ENCODE assay signal across 12 cellular contexts in the genomic region with DNA sequence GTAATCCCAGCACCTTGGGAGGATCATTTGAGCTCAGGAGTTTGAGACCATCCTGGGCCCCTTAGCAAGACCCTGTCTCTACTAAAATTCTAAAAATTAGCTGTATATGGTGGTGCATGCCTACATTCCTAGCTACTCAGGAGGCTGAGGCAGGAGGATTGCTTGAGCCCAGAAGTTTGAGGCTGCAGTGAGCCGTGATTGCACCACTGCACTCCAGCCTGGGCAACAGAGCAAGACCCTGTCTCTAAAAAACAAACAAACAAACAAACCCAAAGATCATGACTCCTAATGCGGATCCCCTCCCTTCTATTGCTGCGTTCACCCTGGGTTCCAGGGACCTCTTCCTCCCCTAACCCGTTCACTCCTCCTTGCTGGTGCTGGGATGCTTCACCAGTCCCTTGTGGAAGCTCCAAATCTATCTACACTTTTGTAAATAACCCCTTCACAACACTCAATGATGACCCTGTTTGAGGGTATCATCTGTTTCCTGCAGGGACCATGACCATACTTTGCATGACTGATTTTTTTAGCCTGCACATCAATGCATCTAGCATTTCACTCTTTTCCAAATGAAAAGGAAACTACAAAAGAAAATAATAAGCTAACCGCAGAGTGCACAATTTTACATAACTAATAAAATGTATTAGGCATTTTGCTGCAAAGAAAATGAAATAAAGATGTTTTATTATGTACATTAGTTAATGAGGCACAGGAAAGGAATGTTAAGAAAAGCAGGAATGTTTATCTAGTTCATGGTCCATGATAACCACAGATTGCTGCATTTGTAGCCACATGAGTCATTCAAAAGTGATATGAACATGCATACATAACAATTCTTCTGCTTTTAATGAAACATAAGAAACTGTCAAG. TPM values are rescaled to one million over a fixed set of nuclear protein-coding genes. Genes with fewer than 3 reads are reported as not detected.
DNase-seq lines count a peak whose midpoint lies in the region; ATAC-seq and TF ChIP-seq lines count a peak whose summit lies in the region.
"Had no signal": no experiment of that assay in that cellular context is flagged by ENCODE, and none has a peak within 500 bp of the region (broad histone marks: within the 10 kb centered on the region; RNA-seq: fewer than 3 reads in every experiment).

No MANE protein-coding gene starts in this region.

- no peaks in the 10 kb centered on the region for H3K27me3 ChIP-seq in kidney epithelial cell (ENCODE audit: control insufficient read depth, insufficient read depth, low read length)
- H3K27me3 ChIP-seq: right lobe of liver, uterus had no signal

- H3K36me3 ChIP-seq in kidney epithelial cell (ENCODE audit: control insufficient read depth, insufficient read depth, low read length), result no peaks in the 10 kb centered on the region
- H3K36me3 ChIP-seq: right lobe of liver, uterus had no signal

- DNase-seq in AG08396 (ENCODE audit: low spot score), result peak; percentile 44
- DNase-seq in HS-5 (ENCODE audit: low read depth), result peak; percentile 88
- DNase-seq in astrocyte of the cerebellum (ENCODE audit: low read depth), result peak; percentile 84
- DNase-seq in kidney epithelial cell (ENCODE audit: low read depth), result peak; percentile 76
- no peak for DNase-seq in medulla oblongata (ENCODE audit: extremely low spot score)
- no peak for DNase-seq in NAMALWA (ENCODE audit: low spot score)
- DNase-seq in UCSD-AML1 (lab: John Stamatoyannopoulos, UW; ENCODE audit: unreplicated experiment), result no peak
- DNase-seq: activated naive CD8-positive, alpha-beta T cell treated with anti-CD3 and anti-CD28 coated beads, Interleukin-2, amount 10 ng/mL, durations not matched to agents 7 days and 5 days; NCI-H510A treated with DMSO at 0.1 percent for 48 hours; right lobe of liver; uterus had no signal

- no peak for ATAC-seq in GM19455 (IDR thresholded peaks at IDR 0.05; ENCODE audit: unreplicated experiment)

- in situ Hi-C loops in astrocyte of the cerebellum (cut with HindIII; ENCODE audit: low sequenced_read_pairs), result loop anchor here (25.0 kb wide), 1 partner anchor 225 kb away; no protein-coding TSS in a partner anchor

- no peak overlapping the region for H3K4me3 ChIP-seq in astrocyte of the cerebellum (ENCODE audit: low read depth, low read length)
- H3K4me3 ChIP-seq in kidney epithelial cell (ENCODE audit: low read depth, low read length), result no peak overlapping the region
- H3K4me3 ChIP-seq: right lobe of liver, uterus had no signal

- no peak for TF ChIP-seq CTCF in astrocyte of the cerebellum (IDR thresholded peaks at IDR 0.05; ENCODE audit: low read depth, low read length, missing control alignments)
- TF ChIP-seq CTCF in kidney epithelial cell (IDR thresholded peaks at IDR 0.05; ENCODE audit: insufficient read depth, low read length, poor library complexity, severe bottlenecking), result no peak

RNA-seq across cellular contexts. Expression of a gene that starts 30.5 kb away (rescaled TPM):
- 0.34 and 1.0 TPM in 2 replicates for total RNA-seq in kidney epithelial cell

Comparison
In these comparisons a context has a peak if more than half of its experiments do, and no peak if none do; other contexts are left out.
1. DNase-seq: peak in AG08396 (single experiment), HS-5 (single experiment), astrocyte of the cerebellum (single experiment) and kidney epithelial cell (single experiment); none in medulla oblongata (single experiment), NAMALWA (single experiment) and UCSD-AML1 (single experiment).